8 cellular contexts compared by ENCODE assay signal in genomic region chr2:240997856-240998705, GRCh38. TPM values are rescaled to one million over a fixed set of nuclear protein-coding genes. Genes with fewer than 3 reads are reported as not detected.
A peak's percentile ranks its signal among the peaks of the same experiment; 100 is the strongest.
DNase-seq lines count a peak whose midpoint lies in the region; ATAC-seq, FAIRE-seq and TF ChIP-seq lines count a peak whose summit lies in the region.

SNED1 (plus strand) TSS chr2:240998618; CDS start chr2:240998838, 220 bp downstream.

- peaks cover 15% of the 10 kb centered on the region for H3K4me1 ChIP-seq in CD4-positive, CD25-positive, alpha-beta regulatory T cell (ENCODE audit: control insufficient read depth, insufficient read depth, low read length, poor library complexity, severe bottlenecking)
- H3K4me1 ChIP-seq in right atrium auricular region = peaks cover 0 to 43% of the 10 kb centered on the region in 2 donors

- DNase-seq in CD4-positive, CD25-positive, alpha-beta regulatory T cell = peak; percentile 56 to 69 (median 60)
- DNase-seq in HTR-8/SVneo (ENCODE audit: insufficient read length, low spot score) (peak; percentile 79), T-helper 1 cell (peak in 4 of 5 donors; percentile 11 to 57 (median 19)), astrocyte of the cerebellum (ENCODE audit: low read depth) (no peak), right atrium auricular region (ENCODE audit: low spot score) (peak; percentile 93), pulmonary artery endothelial cell (ENCODE audit: low read depth, low spot score) (peak; percentile 43), OCI-M2 (lab: John Stamatoyannopoulos, UW; ENCODE audit: unreplicated experiment) (no peak)

- H3K9me3 ChIP-seq in CD4-positive, CD25-positive, alpha-beta regulatory T cell (ENCODE audit: control insufficient read depth in 2 of 2, low read length in 2 of 2) = peaks cover 0 to under 1% of the 10 kb centered on the region in 2 experiments
- peaks cover under 1% of the 10 kb centered on the region in 2 donors for H3K9me3 ChIP-seq in right atrium auricular region

- peak within 1 kb of the TSS; percentile 78 to 86 (median 84) for H3K27ac Mint-ChIP-seq in CD4-positive, CD25-positive, alpha-beta regulatory T cell

- H3K27me3 ChIP-seq in CD4-positive, CD25-positive, alpha-beta regulatory T cell (ENCODE audit: control insufficient read depth, insufficient read depth, low read length) = no peaks in the 10 kb centered on the region
- no peaks in the 10 kb centered on the region for H3K27me3 ChIP-seq in right atrium auricular region

- H3K27ac ChIP-seq in CD4-positive, CD25-positive, alpha-beta regulatory T cell (ENCODE audit: insufficient read depth, low read length, poor library complexity, severe bottlenecking) = no peak within 1 kb of the TSS
- peak within 1 kb of the TSS; percentile 80 to 83 for H3K27ac ChIP-seq in right atrium auricular region

- peaks cover 0 to 8% (median 0%) of the 10 kb centered on the region in 7 donors for H3K9me3 Mint-ChIP-seq in CD4-positive, CD25-positive, alpha-beta regulatory T cell

- peak; percentile 68 for FAIRE-seq in HTR-8/SVneo (lab: Jason Lieb, UNC)

- ATAC-seq in CD4-positive, CD25-positive, alpha-beta regulatory T cell (ENCODE audit: low read depth in 2 of 2) = peak; percentile 52 to 71
- no peak for ATAC-seq in GM19395 (IDR thresholded peaks at IDR 0.05; ENCODE audit: unreplicated experiment)

- H3K36me3 ChIP-seq in CD4-positive, CD25-positive, alpha-beta regulatory T cell (ENCODE audit: control insufficient read depth, insufficient read depth, low read length) = no peaks in the 10 kb centered on the region
- H3K36me3 ChIP-seq in right atrium auricular region = no peaks in the 10 kb centered on the region

- H3K27me3 Mint-ChIP-seq in CD4-positive, CD25-positive, alpha-beta regulatory T cell = peaks cover 21% of the 10 kb centered on the region

- H3K4me1 Mint-ChIP-seq in CD4-positive, CD25-positive, alpha-beta regulatory T cell = peaks cover 0 to 29% (median 8%) of the 10 kb centered on the region in 4 donors

- TF ChIP-seq CTCF in astrocyte of the cerebellum (IDR thresholded peaks at IDR 0.05; ENCODE audit: low read depth, low read length, missing control alignments) (no peak), right atrium auricular region (IDR thresholded peaks at IDR 0.05) (no peak)

- H3K4me3 Mint-ChIP-seq in CD4-positive, CD25-positive, alpha-beta regulatory T cell = peak within 1 kb of the TSS; percentile 84 to 94 (median 89)

- no peak within 1 kb of the TSS for H3K4me3 ChIP-seq in CD4-positive, CD25-positive, alpha-beta regulatory T cell (ENCODE audit: low read depth, low read length)
- H3K4me3 ChIP-seq in astrocyte of the cerebellum (ENCODE audit: low read depth, low read length) (peak within 1 kb of the TSS; percentile 55), right atrium auricular region (peak within 1 kb of the TSS; percentile 62 to 71)

- no peaks in the 10 kb centered on the region for H3K36me3 Mint-ChIP-seq in CD4-positive, CD25-positive, alpha-beta regulatory T cell

- in situ Hi-C loops in astrocyte of the cerebellum (cut with HindIII; ENCODE audit: low sequenced_read_pairs) = no loop called here

RNA-seq across cellular contexts. Expression of gene SNED1, which starts in this region (rescaled TPM):
- 170 TPM for total RNA-seq in CD4-positive, CD25-positive, alpha-beta regulatory T cell
- 1 to 10 TPM; 1.7 to 5.6 (median 2.2) TPM for polyA plus RNA-seq in CD4-positive, CD25-positive, alpha-beta regulatory T cell
- 10 to 100 TPM in 1 of 2 donors, 1 to 10 TPM in 1; 9.9 to 16.4 TPM for total RNA-seq in right atrium auricular region
- total RNA-seq in pulmonary artery endothelial cell = 12.8 and 16.6 TPM in 2 replicates

Comparison
In these comparisons a context has a peak if more than half of its experiments do, and no peak if none do; other contexts are left out.
1. DNase-seq: peak in CD4-positive, CD25-positive, alpha-beta regulatory T cell (3 of 3), HTR-8/SVneo (single experiment), T-helper 1 cell (4 of 5), right atrium auricular region (single experiment) and pulmonary artery endothelial cell (single experiment); none in astrocyte of the cerebellum (single experiment) and OCI-M2 (single experiment).